Comparison of ENCODE assay signal across 10 cellular contexts in the genomic region with DNA sequence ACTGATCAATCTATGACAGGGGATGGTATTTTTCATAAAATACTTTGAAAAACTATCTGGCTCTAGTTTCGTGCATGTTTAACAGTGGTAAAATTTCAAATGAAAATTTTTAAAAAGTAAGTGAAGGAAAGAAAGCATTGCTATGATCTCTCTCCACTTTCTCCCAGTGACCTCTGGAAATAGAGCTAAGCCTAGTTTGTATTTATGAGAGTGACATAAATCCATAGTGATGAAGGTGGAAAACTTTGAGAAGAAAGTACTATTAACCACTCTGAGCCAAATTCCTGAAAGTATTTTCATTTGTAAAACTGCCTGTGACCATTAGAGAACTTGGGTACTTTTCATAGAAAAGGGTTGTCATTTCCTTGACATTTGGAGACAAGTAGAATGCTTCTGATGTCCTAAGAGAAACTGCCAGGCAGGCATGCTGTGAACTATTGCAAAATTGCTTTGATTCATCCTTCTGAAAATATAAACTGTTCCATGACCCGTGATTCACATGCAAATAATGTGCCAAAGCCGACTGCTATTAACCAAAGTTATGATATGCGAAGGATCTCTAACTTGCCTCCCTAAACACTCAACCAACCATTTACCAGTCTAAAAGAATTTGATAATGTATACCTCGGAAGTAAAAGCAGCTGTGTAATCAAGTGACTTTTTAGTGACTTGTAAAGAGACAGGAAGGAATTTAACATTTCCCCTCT.
DNase-seq lines count a peak whose midpoint lies in the region; ATAC-seq and TF ChIP-seq lines count a peak whose summit lies in the region.
"Had no signal": no experiment of that assay in that cellular context is flagged by ENCODE, and none has a peak within 500 bp of the region (broad histone marks: within the 10 kb centered on the region; RNA-seq: fewer than 3 reads in every experiment).

No MANE protein-coding gene starts in this region.

- no peaks in the 10 kb centered on the region for H3F3A ChIP-seq in PC-3 (ENCODE audit: low read length, unreplicated experiment)

- H3K9me2 ChIP-seq in PC-3 (replicated peaks; ENCODE audit: low read length) = no peaks in the 10 kb centered on the region

- no peak overlapping the region for H2AFZ ChIP-seq in PC-3 (ENCODE audit: low read length)
- H2AFZ ChIP-seq in osteoblast (ENCODE audit: low read length) = no peak overlapping the region

- peaks cover 20% of the 10 kb centered on the region for H3K4me1 ChIP-seq in PC-3 (ENCODE audit: insufficient read depth, low read length)
- peaks cover 34% of the 10 kb centered on the region for H3K4me1 ChIP-seq in osteoblast (ENCODE audit: insufficient read depth, low read length)

- no peak overlapping the region for H3K4me3 ChIP-seq in PC-3 (ENCODE audit: low read length)
- peak overlapping the region; percentile 31 for H3K4me3 ChIP-seq in osteoblast (ENCODE audit: insufficient read depth, low read length)

- H3K4me2 ChIP-seq in PC-3 (ENCODE audit: low read length) = peak overlapping the region; percentile 57
- peak overlapping the region; percentile 75 for H3K4me2 ChIP-seq in osteoblast (ENCODE audit: insufficient read depth, low read length)

- ATAC-seq in PC-3 (peak; percentile 96), esophagus mucosa (peak; percentile 73), GM21528 (IDR thresholded peaks at IDR 0.05; ENCODE audit: low FRiP score, unreplicated experiment) (no peak), GM21717 (IDR thresholded peaks at IDR 0.05; ENCODE audit: unreplicated experiment) (no peak)

- H3K27me3 ChIP-seq in PC-3 (ENCODE audit: low read length) (no peaks in the 10 kb centered on the region), osteoblast (ENCODE audit: insufficient read depth, low read length) (no peaks in the 10 kb centered on the region)

- POLR2A ChIA-PET in PC-3 (lab: Charles Lee; ENCODE audit: unreplicated experiment) = no interaction called here

- CTCF ChIA-PET in PC-3 (lab: Charles Lee) = no interaction called here

- no peak overlapping the region for H3K9ac ChIP-seq in PC-3 (ENCODE audit: low read length)

- no peaks in the 10 kb centered on the region for H4K20me1 ChIP-seq in PC-3 (ENCODE audit: low read length)
- no peaks in the 10 kb centered on the region for H4K20me1 ChIP-seq in osteoblast (ENCODE audit: insufficient read depth, low read length)

- no TSS peak for BruUV-seq in PC-3 (replicated peaks; lab: Mats Ljungman, UMichigan)

- intact Hi-C loops in PC-3 (cut with micrococcal nuclease) = loop anchor here (10.0 kb wide), 2 partner anchors 163 to 217 kb away; a partner anchor contains a TSS

- H3K9me3 ChIP-seq in PC-3 (ENCODE audit: low read length) = no peaks in the 10 kb centered on the region
- no peaks in the 10 kb centered on the region for H3K9me3 ChIP-seq in osteoblast (ENCODE audit: low read depth, low read length)

- peak; percentile 16 for DNase-seq in COLO829 (ENCODE audit: low spot score)
- peak; percentile 88 for DNase-seq in PC-3
- DNase-seq in osteoblast (ENCODE audit: insufficient read length, low spot score, missing footprints) = peak; percentile 66
- DNase-seq in T-helper 2 cell = no peak
- DNase-seq in NCI-H2029 treated with DMSO at 0.1 percent for 48 hours (lab: John Stamatoyannopoulos, UW) = no peak
- DNase-seq: activated CD4-positive, alpha-beta T cell treated with anti-CD3 and anti-CD28 coated beads, Interleukin-2, amount 50 U/mL, for 48 hours; naive B cell had no signal

- H3K36me3 ChIP-seq in PC-3 (ENCODE audit: low read depth, low read length) = no peaks in the 10 kb centered on the region
- no peaks in the 10 kb centered on the region for H3K36me3 ChIP-seq in osteoblast (ENCODE audit: insufficient read depth, low read length)

- H3K27ac ChIP-seq in PC-3 (ENCODE audit: low read length) (peak overlapping the region; percentile 53), osteoblast (ENCODE audit: low read depth, low read length) (peak overlapping the region; percentile 90)

- no peaks in the 10 kb centered on the region for H3K79me2 ChIP-seq in PC-3 (ENCODE audit: low read length)
- H3K79me2 ChIP-seq in osteoblast (ENCODE audit: insufficient read depth, low read length) = no peaks in the 10 kb centered on the region

- TF ChIP-seq CTCF in PC-3 (conservative IDR thresholded peaks at IDR 0.05; ENCODE audit: low read depth, low read length) = no peak
- no peak for TF ChIP-seq CTCF in osteoblast (IDR thresholded peaks at IDR 0.05; ENCODE audit: extremely low read depth, low read depth, low read length)

Comparison
In these comparisons a context has a peak if more than half of its experiments do, and no peak if none do; other contexts are left out.
1. DNase-seq: peak in COLO829 (single experiment), PC-3 (single experiment) and osteoblast (single experiment); none in T-helper 2 cell (0 of 5) and NCI-H2029 treated with DMSO at 0.1 percent for 48 hours (single experiment).
2. ATAC-seq: peak in PC-3 (single experiment) and esophagus mucosa (single experiment); none in GM21528 (single experiment) and GM21717 (single experiment).